Comparison of ENCODE assay signal across 8 cellular contexts in genomic region chr6:26033942-26034354, GRCh38. TPM values are rescaled to one million over a fixed set of nuclear protein-coding genes. Genes with fewer than 3 reads are reported as not detected.
DNase-seq lines count a peak whose midpoint lies in the region; ATAC-seq and TF ChIP-seq lines count a peak whose summit lies in the region.

No MANE protein-coding gene starts in this region.

- POLR2A ChIA-PET in activated CD4-positive, alpha-beta memory T cell treated with anti-CD3 and anti-CD28 coated beads, Interleukin-2, amount 10 ng/mL, durations not matched to agents 7 days and 5 days (lab: Charles Lee), result interaction anchor here (0.8 to 22.9 kb wide), 20 partner anchors 14 to 1835 kb away, joined by 3 to 2531 read pairs (median 36); partner anchors contain the start of gene TRIM38

- H3K27me3 Mint-ChIP-seq in HFFc6 (ENCODE audit: insufficient read depth), result peaks cover 16% of the 10 kb centered on the region
- peaks cover 2% of the 10 kb centered on the region for H3K27me3 Mint-ChIP-seq in activated CD4-positive, alpha-beta memory T cell treated with anti-CD3 and anti-CD28 coated beads, Interleukin-2, amount 10 ng/mL, durations not matched to agents 7 days and 5 days

- peak overlapping the region; percentile 86 for H3K4me3 Mint-ChIP-seq in HFFc6
- H3K4me3 Mint-ChIP-seq in activated CD4-positive, alpha-beta memory T cell treated with anti-CD3 and anti-CD28 coated beads, Interleukin-2, amount 10 ng/mL, durations not matched to agents 7 days and 5 days, result peak overlapping the region; percentile 84

- H3K4me3 ChIP-seq in foreskin fibroblast (ENCODE audit: low read depth in 1 of 2, low read length in 2 of 2), result peak overlapping the region; percentile 59 to 76

- intact Hi-C loops in posterior vena cava (cut with DNase I), result no loop called here

- CTCF ChIA-PET in activated CD4-positive, alpha-beta memory T cell treated with anti-CD3 and anti-CD28 coated beads, Interleukin-2, amount 10 ng/mL, durations not matched to agents 7 days and 5 days (lab: Charles Lee), result interaction anchor here (5.2 kb wide), 1 partner anchor 11 kb away, joined by 72 read pairs; a partner anchor contains a TSS

- H3K4me1 Mint-ChIP-seq in HFFc6 (ENCODE audit: low read depth), result peaks cover 54% of the 10 kb centered on the region
- peaks cover 54% of the 10 kb centered on the region for H3K4me1 Mint-ChIP-seq in activated CD4-positive, alpha-beta memory T cell treated with anti-CD3 and anti-CD28 coated beads, Interleukin-2, amount 10 ng/mL, durations not matched to agents 7 days and 5 days

- ATAC-seq in GM19328 (IDR thresholded peaks at IDR 0.05; ENCODE audit: unreplicated experiment) (no peak), HG02870 (IDR thresholded peaks at IDR 0.05; ENCODE audit: unreplicated experiment) (no peak)

- DNase-seq in HFFc6, result no peak
- peak; percentile 52 for DNase-seq in activated CD4-positive, alpha-beta memory T cell treated with anti-CD3 and anti-CD28 coated beads, Interleukin-2, amount 10 ng/mL, durations not matched to agents 7 days and 5 days
- DNase-seq in foreskin fibroblast, result no peak
- peak; percentile 90 for DNase-seq in posterior vena cava (ENCODE audit: low spot score)
- DNase-seq in COLO668 (lab: John Stamatoyannopoulos, UW; ENCODE audit: unreplicated experiment), result no peak
- DNase-seq in NCI-H510A treated with DMSO at 0.1 percent for 48 hours (lab: John Stamatoyannopoulos, UW), result no peak

- no peaks in the 10 kb centered on the region for H3K36me3 Mint-ChIP-seq in HFFc6 (ENCODE audit: low read depth)
- H3K36me3 Mint-ChIP-seq in activated CD4-positive, alpha-beta memory T cell treated with anti-CD3 and anti-CD28 coated beads, Interleukin-2, amount 10 ng/mL, durations not matched to agents 7 days and 5 days (ENCODE audit: low read depth), result peaks cover 9% of the 10 kb centered on the region

- TF ChIP-seq CTCF in HFFc6 (IDR thresholded peaks at IDR 0.05), result no peak
- no peak for TF ChIP-seq CTCF in foreskin fibroblast (IDR thresholded peaks at IDR 0.05; ENCODE audit: low read depth, low read length)

- peak overlapping the region; percentile 92 for H3K27ac Mint-ChIP-seq in HFFc6
- peak overlapping the region; percentile 100 for H3K27ac Mint-ChIP-seq in activated CD4-positive, alpha-beta memory T cell treated with anti-CD3 and anti-CD28 coated beads, Interleukin-2, amount 10 ng/mL, durations not matched to agents 7 days and 5 days

- no peaks in the 10 kb centered on the region for H3K9me3 Mint-ChIP-seq in HFFc6
- H3K9me3 Mint-ChIP-seq in activated CD4-positive, alpha-beta memory T cell treated with anti-CD3 and anti-CD28 coated beads, Interleukin-2, amount 10 ng/mL, durations not matched to agents 7 days and 5 days, result no peaks in the 10 kb centered on the region

RNA-seq across cellular contexts. Expression of gene HFE, which starts 53.3 kb away (rescaled TPM):
- total RNA-seq in HFFc6 (2021; fragmentation: NEBNext Ultra II Directional; extraction: Animal tissue kit (Norgen Biotek cat#: 25700)), result 10 to 100 TPM; 16.1 to 21.7 (median 18.3) TPM
- 1 to 10 TPM; 3.1 to 3.4 TPM for total RNA-seq in activated CD4-positive, alpha-beta memory T cell treated with anti-CD3 and anti-CD28 coated beads, Interleukin-2, amount 10 ng/mL, durations not matched to agents 7 days and 5 days
- total RNA-seq in posterior vena cava, result 10 to 100 TPM in 1 of 2 donors, 1 to 10 TPM in 1; 5.5 to 11.8 TPM

Comparison
In these comparisons a context has a peak if more than half of its experiments do, and no peak if none do; other contexts are left out.
1. DNase-seq: peak in activated CD4-positive, alpha-beta memory T cell treated with anti-CD3 and anti-CD28 coated beads, Interleukin-2, amount 10 ng/mL, durations not matched to agents 7 days and 5 days (single experiment) and posterior vena cava (single experiment); none in HFFc6 (single experiment), foreskin fibroblast (0 of 2), COLO668 (single experiment) and NCI-H510A treated with DMSO at 0.1 percent for 48 hours (single experiment).